15 cellular contexts compared by ENCODE assay signal in the genomic region with DNA sequence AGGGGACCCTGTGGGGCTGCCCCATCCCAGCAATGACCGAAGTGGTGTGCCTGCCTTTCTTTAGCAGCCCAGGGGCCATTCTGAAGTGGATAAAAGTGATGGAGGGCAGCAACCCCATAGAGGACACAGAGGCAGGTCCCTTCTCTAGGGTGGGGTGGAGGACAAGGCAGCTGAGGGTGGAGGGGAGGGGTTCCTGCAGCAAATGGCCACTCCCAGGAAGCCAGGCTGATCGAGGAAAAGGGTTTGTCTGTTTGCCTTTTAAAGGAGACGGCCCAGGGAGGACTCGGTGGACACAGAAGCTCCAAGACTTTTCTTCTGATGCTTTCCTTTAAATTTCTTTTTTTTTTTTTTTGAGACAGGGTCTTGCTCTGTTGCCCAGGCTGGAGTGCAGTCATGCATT.
"Had no signal": no experiment of that assay in that cellular context is flagged by ENCODE, and none has a peak within 500 bp of the region (broad histone marks: within the 10 kb centered on the region; RNA-seq: fewer than 3 reads in every experiment).

No MANE protein-coding gene starts in this region.

- ATAC-seq: naive thymus-derived CD4-positive, alpha-beta T cell had no signal

- DNase-seq: activated CD4-positive, alpha-beta T cell treated with anti-CD3 and anti-CD28 coated beads, Interleukin-2, amount 50 U/mL, for 1 hour; activated CD4-positive, CD25-positive, alpha-beta regulatory T cell treated with anti-CD3 and anti-CD28 coated beads, Interleukin-2, amount 50 U/mL, for 72 hours; activated naive CD8-positive, alpha-beta T cell treated with anti-CD3 and anti-CD28 coated beads for 36 hours; activated T-cell treated with anti-CD3 and anti-CD28 coated beads, Interleukin-2, amount 50 U/mL, for 1 hour; dorsolateral prefrontal cortex; naive thymus-derived CD4-positive, alpha-beta T cell; occipital lobe; posterior cingulate gyrus; sigmoid colon; stimulated activated CD4-positive, alpha-beta T cell treated with anti-CD3 and anti-CD28 coated beads, Interleukin-2, amount 100 ng/mL, for 48 hours; stimulated activated naive CD4-positive, alpha-beta T cell had no signal

- H3K27ac ChIP-seq: VCaP had no signal

- H3K4me3 ChIP-seq: dorsolateral prefrontal cortex, esophagus muscularis mucosa, lung, sigmoid colon, smooth muscle cell had no signal

- H3K27me3 ChIP-seq: dorsolateral prefrontal cortex, esophagus muscularis mucosa, sigmoid colon had no signal

- H3K9me3 ChIP-seq: esophagus muscularis mucosa, sigmoid colon had no signal
